Comparison of ENCODE assay signal across 8 cellular contexts in genomic region chr6:155327326-155328073, GRCh38. TPM values are rescaled to one million over a fixed set of nuclear protein-coding genes. Genes with fewer than 3 reads are reported as not detected.
DNase-seq lines count a peak whose midpoint lies in the region; ATAC-seq, FAIRE-seq and TF ChIP-seq lines count a peak whose summit lies in the region.

No MANE protein-coding gene starts in this region.

- DNase-seq in ELR (ENCODE audit: low read depth) (peak; percentile 74), NCI-H146 treated with DMSO at 0.1 percent for 48 hours (lab: John Stamatoyannopoulos, UW; ENCODE audit: unreplicated experiment) (peak; percentile 90), K562 (ENCODE audit: extremely low read depth in 1 of 4, low spot score in 3 of 4) (peak; percentile 30 to 75 (median 46)), kidney epithelial cell (ENCODE audit: low read depth) (no peak), HuH-7.5 (ENCODE audit: low spot score) (no peak)
- DNase-seq in stimulated activated CD4-positive, alpha-beta T cell treated with anti-CD3 and anti-CD28 coated beads, Interleukin-2, amount 100 ng/mL, for 48 hours: peak; percentile 68 to 69

- H3K27ac ChIP-seq in HEK293 (ENCODE audit: extremely low read depth, low read depth, low read length) (no peak overlapping the region), K562 (ENCODE audit: extremely low read depth, low read depth, low read length) (no peak overlapping the region)

- no peak overlapping the region for H3K9ac ChIP-seq in K562 (ENCODE audit: insufficient read depth in 1 of 2, low read depth in 2 of 2, low read length in 2 of 2)

- H3K9me3 ChIP-seq in HEK293 (ENCODE audit: control insufficient read depth, insufficient read depth, low read depth, low read length): no peaks in the 10 kb centered on the region
- H3K9me3 ChIP-seq in K562 (replicated peaks; ENCODE audit: control insufficient read depth, insufficient read depth, low read depth, low read length): no peaks in the 10 kb centered on the region

- in situ Hi-C loops in K562 (cut with MboI): no loop called here

- BruUV-seq in K562 (replicated peaks; lab: Mats Ljungman, UMichigan): no TSS peak

- peak; percentile 90 to 91 for TF ChIP-seq RAD21 in K562 (CRISPR knock-in tag; conservative IDR thresholded peaks at IDR 0.05 in 1 of 2, IDR thresholded peaks at IDR 0.05 in 1 of 2)

- H3K36me3 ChIP-seq in HEK293 (ENCODE audit: control insufficient read depth in 2 of 2, insufficient read depth in 1 of 2, low read length in 2 of 2): no peaks in the 10 kb centered on the region
- no peaks in the 10 kb centered on the region for H3K36me3 ChIP-seq in K562 (ENCODE audit: control insufficient read depth, insufficient read depth, low read length)
- no peaks in the 10 kb centered on the region for H3K36me3 ChIP-seq in kidney epithelial cell (ENCODE audit: control insufficient read depth, insufficient read depth, low read length)

- no peaks in the 10 kb centered on the region for H3K4me1 ChIP-seq in HEK293 (ENCODE audit: control insufficient read depth, insufficient read depth, low read length)
- H3K4me1 ChIP-seq in K562 (replicated peaks in 1 of 2; ENCODE audit: control insufficient read depth in 2 of 2, insufficient read depth in 2 of 2, low read length in 2 of 2): no peaks in the 10 kb centered on the region; a peak in 1 of 5 replicates

- H4K20me1 ChIP-seq in K562 (replicated peaks; ENCODE audit: control insufficient read depth, insufficient read depth, low read length): no peaks in the 10 kb centered on the region

- FAIRE-seq in TTC549 (lab: Jason Lieb, UNC) (peak; percentile 80), K562 (lab: Jason Lieb, UNC) (peak; percentile 95)

- H3K27me3 ChIP-seq in K562 (ENCODE audit: control insufficient read depth in 2 of 2, insufficient read depth in 2 of 2, low read length in 2 of 2) (peaks cover 2 to 5% of the 10 kb centered on the region in 2 experiments; a peak in 3 of 5 replicates), kidney epithelial cell (ENCODE audit: control insufficient read depth, insufficient read depth, low read length) (no peaks in the 10 kb centered on the region)

- POLR2A ChIA-PET in HEK293 (lab: Yijun Ruan, JAX): interaction anchor here (0.6 to 0.7 kb wide), 2 partner anchors 13 to 204 kb away, joined by 3 read pairs; no protein-coding TSS in a partner anchor
- POLR2A ChIA-PET in K562 (lab: Yijun Ruan, JAX): interaction anchor here (0.6 to 1.0 kb wide), 3 partner anchors 10 to 27 kb away, joined by 3 to 4 read pairs (median 3); no protein-coding TSS in a partner anchor

- intact Hi-C loops in K562 (cut with micrococcal nuclease): loop anchor here (1.0 to 5.0 kb wide), 6 partner anchors 151 to 1335 kb away; no protein-coding TSS in a partner anchor

- WGBS in K562 (ENCODE audit: insufficient coverage, low coverage, missing lambda C conversion rate): 0% methylated on average over 1 of the region's 1 CpG

- TF ChIP-seq POLR2A in K562 (conservative IDR thresholded peaks at IDR 0.05): no peak

- peak; percentile 85 for ATAC-seq in K562

- no peak for TF ChIP-seq EP300 in K562 (IDR thresholded peaks at IDR 0.05; ENCODE audit: low read length)

- H3K9me1 ChIP-seq in K562 (ENCODE audit: control insufficient read depth, insufficient read depth, low read length): no peaks in the 10 kb centered on the region

- H3K4me3 ChIP-seq in HEK293 (ENCODE audit: low read depth, low read length) (no peak overlapping the region), K562 (no peak overlapping the region), kidney epithelial cell (ENCODE audit: low read depth, low read length) (no peak overlapping the region)

- TF ChIP-seq CTCF in HEK293 (tag by site-specific recombination; IDR thresholded peaks at IDR 0.05): no peak; the same call in 1 of the 2 replicates
- peak; percentile 54 to 93 (median 79) for TF ChIP-seq CTCF in K562 (IDR thresholded peaks at IDR 0.05 in 2 of 3, conservative IDR thresholded peaks at IDR 0.05 in 1 of 3; ENCODE audit: insufficient read depth in 2 of 3, low read depth in 1 of 3, low read length in 3 of 3)
- peak; percentile 64 for TF ChIP-seq CTCF in kidney epithelial cell (IDR thresholded peaks at IDR 0.05; ENCODE audit: insufficient read depth, low read length, poor library complexity, severe bottlenecking)

- CTCF ChIA-PET in HEK293 (lab: Yijun Ruan, JAX): interaction anchor here (0.5 to 2.3 kb wide), 20 partner anchors 10 to 1242 kb away, joined by 3 to 23 read pairs (median 4); no protein-coding TSS in a partner anchor
- CTCF ChIA-PET in K562 (lab: Yijun Ruan, JAX; ENCODE audit: low intra/inter-chr PET ratio): interaction anchor here (0.6 to 1.2 kb wide), 4 partner anchors 11 to 1238 kb away, joined by 3 to 4 read pairs (median 4); no protein-coding TSS in a partner anchor

- no peaks in the 10 kb centered on the region for H3K79me2 ChIP-seq in K562 (ENCODE audit: control insufficient read depth, insufficient read depth, low read length)

- H2AFZ ChIP-seq in K562 (ENCODE audit: low read depth, low read length): no peak overlapping the region

- no peak overlapping the region for H3K4me2 ChIP-seq in K562 (ENCODE audit: insufficient read depth, low read length)

TF ChIP-seq in HEK293, 187 proteins besides CTCF, POLR2A, EP300 and RAD21 (continues in another document):
- TF ChIP-seq ZNF341 (tag by site-specific recombination; IDR thresholded peaks at IDR 0.05; ENCODE audit: low read depth) (no peak), ZNF623 (tag by site-specific recombination; IDR thresholded peaks at IDR 0.05) (no peak), TRIM28 (IDR thresholded peaks at IDR 0.05; ENCODE audit: borderline replicate concordance, low read length) (no peak), ZNF155 (tag by site-specific recombination; IDR thresholded peaks at IDR 0.05) (no peak), ZNF560 (tag by site-specific recombination; IDR thresholded peaks at IDR 0.05; ENCODE audit: borderline replicate concordance) (no peak), ZNF654 (tag by site-specific recombination; IDR thresholded peaks at IDR 0.05; ENCODE audit: low read depth) (peak; percentile 89), ZNF292 (tag by site-specific recombination; IDR thresholded peaks at IDR 0.05; ENCODE audit: borderline replicate concordance, low read depth) (no peak), ZNF214 (tag by site-specific recombination; IDR thresholded peaks at IDR 0.05; ENCODE audit: borderline replicate concordance) (no peak)

TF ChIP-seq in K562, 482 proteins besides CTCF, POLR2A, EP300 and RAD21 (continues in another document):
- TF ChIP-seq FOXK1 (CRISPR knock-in tag; IDR thresholded peaks at IDR 0.05; ENCODE audit: borderline replicate concordance): no peak
- TF ChIP-seq NEUROD1 (IDR thresholded peaks at IDR 0.05; ENCODE audit: borderline replicate concordance, low read depth, low read length, partially characterized antibody): no peak
- TF ChIP-seq MIER1 (IDR thresholded peaks at IDR 0.05; ENCODE audit: low read depth): no peak
- no peak for TF ChIP-seq ZBTB43 (CRISPR knock-in tag; IDR thresholded peaks at IDR 0.05)
- TF ChIP-seq CHCHD3 (CRISPR knock-in tag; IDR thresholded peaks at IDR 0.05): no peak
- TF ChIP-seq HDAC6 (IDR thresholded peaks at IDR 0.05; ENCODE audit: low read depth, low read length): no peak
- no peak for TF ChIP-seq ZNF707 (CRISPR knock-in tag; conservative IDR thresholded peaks at IDR 0.05)
- TF ChIP-seq ARNT (IDR thresholded peaks at IDR 0.05): 0 out of 4 replicates have a peak, but pooled peaks of 1 of the 2 experiments have one; percentile 41
- peak; percentile 81 for TF ChIP-seq DEAF1 (CRISPR knock-in tag; IDR thresholded peaks at IDR 0.05)
- no peak for TF ChIP-seq KLF10 (CRISPR knock-in tag; IDR thresholded peaks at IDR 0.05)

RNA-seq across cellular contexts. Expression of gene TFB1M, which starts 13.2 kb away (rescaled TPM):
- total RNA-seq in K562 (2011; cell fraction: chromatin; rRNA removed; ENCODE audit: low replicate concordance): 78.0 and 128 TPM in 2 replicates
- total RNA-seq in K562 (2011; cell fraction: nucleolus; rRNA removed): 43.4 and 57.8 TPM in 2 replicates
- total RNA-seq in K562 (2011; cell fraction: nucleoplasm; rRNA removed): 59.3 and 74.2 TPM in 2 replicates
- total RNA-seq in K562 (2014; rRNA removed): 34.5 and 34.6 TPM in 2 replicates
- 48.8 and 52.4 TPM in 2 replicates for total RNA-seq in K562 (2014; rRNA removed; fragmentation: Illumina TruSeq; extraction: Trizol)
- total RNA-seq in K562 (2015; rRNA removed; fragmentation: Illumina TruSeq; extraction: Trizol): 36.8 and 42.8 TPM in 2 replicates
- total RNA-seq in K562 (2021): 35.6 and 50.7 TPM in 2 replicates
- 32.8 and 40.4 TPM in 2 replicates for polyA plus RNA-seq in K562 (2011; rRNA removed)
- 18.9 and 23.9 TPM in 2 replicates for polyA plus RNA-seq in K562 (2011; cell fraction: cytosol; rRNA removed)
- polyA plus RNA-seq in K562 (2011; cell fraction: nucleus; rRNA removed): 50.5 and 51.9 TPM in 2 replicates
- polyA plus RNA-seq in K562 (2012): 19.3 and 23.7 TPM in 2 replicates
- polyA plus RNA-seq in K562 (2014; fragmentation: Illumina TruSeq; extraction: Trizol): 34.6 and 39.7 TPM in 2 replicates
- 100 to 1,000 TPM; 129 to 145 TPM for polyA plus RNA-seq in K562 (2014; fragmentation: Nextera tagmentation; extraction: Ambion mirVana)
- polyA plus RNA-seq in K562 (2014; rRNA removed): 36.6 and 37.6 TPM in 2 replicates
- 55.1 and 57.5 TPM in 2 replicates for polyA minus RNA-seq in K562 (2011; rRNA and poly(A)+ RNA removed)
- 17.5 and 20.9 TPM in 2 replicates for polyA minus RNA-seq in K562 (2011; cell fraction: cytosol; rRNA and poly(A)+ RNA removed)
- polyA minus RNA-seq in K562 (2011; cell fraction: nucleus; rRNA and poly(A)+ RNA removed): 80.4 and 104 TPM in 2 replicates
- total RNA-seq in kidney epithelial cell: 20.5 and 24.4 TPM in 2 replicates

Comparison
In these comparisons a context has a peak if more than half of its experiments do, and no peak if none do; other contexts are left out.
1. DNase-seq: peak in ELR (single experiment), NCI-H146 treated with DMSO at 0.1 percent for 48 hours (single experiment), K562 (4 of 4) and stimulated activated CD4-positive, alpha-beta T cell treated with anti-CD3 and anti-CD28 coated beads, Interleukin-2, amount 100 ng/mL, for 48 hours (2 of 2); none in kidney epithelial cell (single experiment) and HuH-7.5 (single experiment).